Comparison of ENCODE assay signal across 8 cellular contexts in the genomic region with DNA sequence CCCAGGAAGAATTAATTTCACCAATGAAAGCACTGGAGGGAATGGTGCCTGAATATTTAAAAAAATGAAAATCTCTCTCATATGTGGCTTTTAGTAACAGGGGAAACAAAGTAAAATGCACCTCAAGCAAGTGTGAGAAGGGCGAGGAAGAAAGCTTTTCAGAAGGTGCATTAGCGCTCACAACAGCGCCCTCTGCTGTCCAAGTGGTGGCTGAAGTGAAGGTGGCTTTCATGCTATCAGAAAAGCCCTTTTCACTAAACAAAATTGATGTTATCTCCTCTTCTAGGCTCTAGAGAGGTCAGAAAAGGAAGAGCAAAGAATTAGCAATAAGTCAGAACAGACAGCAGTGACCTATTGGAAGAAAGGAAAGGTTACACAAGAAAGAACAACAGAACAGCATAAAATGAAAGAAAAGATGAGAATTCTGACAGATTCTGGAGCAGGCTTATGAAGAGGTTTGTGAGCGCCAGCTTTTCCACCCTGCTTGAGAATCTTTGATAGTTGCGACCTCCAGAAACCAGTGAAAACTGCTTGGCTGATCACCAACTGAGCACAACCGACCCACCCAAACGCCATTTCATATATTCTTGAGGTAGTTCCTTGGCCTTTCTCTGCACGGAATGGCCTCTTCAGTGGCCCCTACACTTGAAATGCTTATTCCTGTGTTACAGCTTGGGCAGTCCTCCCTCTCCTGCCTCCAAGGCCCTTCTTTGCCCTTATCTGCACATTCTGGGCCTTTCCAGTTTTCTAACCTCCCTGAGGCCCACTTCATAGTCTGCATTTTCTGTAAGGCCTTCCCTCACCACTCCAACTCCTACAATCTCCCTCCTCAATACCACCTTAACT. TPM values are rescaled to one million over a fixed set of nuclear protein-coding genes. Genes with fewer than 3 reads are reported as not detected.
A peak's percentile ranks its signal among the peaks of the same experiment; 100 is the strongest.
DNase-seq lines count a peak whose midpoint lies in the region; ATAC-seq and TF ChIP-seq lines count a peak whose summit lies in the region.

No MANE protein-coding gene starts in this region.

- H3K27ac ChIP-seq in GM23338 (ENCODE audit: low read depth) (no peak overlapping the region), lower lobe of right lung (no peak overlapping the region)

- peak; percentile 95 to 99 for TF ChIP-seq CTCF in GM23338 (conservative IDR thresholded peaks at IDR 0.05; ENCODE audit: low read depth in 2 of 2)
- peak; percentile 95 for TF ChIP-seq CTCF in choroid plexus epithelial cell (conservative IDR thresholded peaks at IDR 0.05; ENCODE audit: low read depth, low read length)
- peak; percentile 87 for TF ChIP-seq CTCF in lower lobe of right lung (IDR thresholded peaks at IDR 0.05)

- H3K4me1 ChIP-seq in GM23338 (ENCODE audit: insufficient read depth) (peaks cover 8% of the 10 kb centered on the region), lower lobe of right lung (no peaks in the 10 kb centered on the region)

- no peak overlapping the region for H3K4me3 ChIP-seq in GM23338
- no peak overlapping the region for H3K4me3 ChIP-seq in choroid plexus epithelial cell (ENCODE audit: low read depth, low read length)
- no peak overlapping the region for H3K4me3 ChIP-seq in lower lobe of right lung

- no peak overlapping the region for H3K4me3 Mint-ChIP-seq in GM23338
- no peak overlapping the region for H3K4me3 Mint-ChIP-seq in activated CD4-positive, alpha-beta T cell treated with anti-CD3 and anti-CD28 coated beads for 36 hours

- DNase-seq in EL (peak; percentile 57), GM23338 (ENCODE audit: low spot score) (peak; percentile 81), NCI-H146 (lab: John Stamatoyannopoulos, UW) (peak; percentile 53), choroid plexus epithelial cell (ENCODE audit: low read depth) (peak; percentile 69), lower lobe of right lung (peak; percentile 73), GF-D8 (lab: John Stamatoyannopoulos, UW) (no peak)
- peak; percentile 85 for DNase-seq in activated CD4-positive, alpha-beta T cell treated with anti-CD3 and anti-CD28 coated beads for 36 hours
- DNase-seq in stimulated activated CD8-positive, alpha-beta memory T cell treated with anti-CD3 and anti-CD28 coated beads, Interleukin-12 subunit alpha, Interleukin-12 subunit beta, amount 100 ng/mL, for 4 hours (ENCODE audit: low read depth): peak; percentile 29

- no peak overlapping the region for H3K4me2 ChIP-seq in GM23338

- peaks cover 3% of the 10 kb centered on the region for H3K27me3 Mint-ChIP-seq in GM23338 (ENCODE audit: insufficient read depth, low read depth, poor library complexity)
- H3K27me3 Mint-ChIP-seq in activated CD4-positive, alpha-beta T cell treated with anti-CD3 and anti-CD28 coated beads for 36 hours: no peaks in the 10 kb centered on the region

- intact Hi-C loops in activated CD4-positive, alpha-beta T cell treated with anti-CD3 and anti-CD28 coated beads for 36 hours (cut with DNase I, micrococcal nuclease): loop anchor here (1.0 to 2.0 kb wide), 2 partner anchors 550 kb away; no protein-coding TSS in a partner anchor
- intact Hi-C loops in lower lobe of right lung (cut with DNase I): no loop called here

- no peak overlapping the region for H2AFZ ChIP-seq in GM23338

- no peaks in the 10 kb centered on the region for H3K27me3 ChIP-seq in GM23338 (ENCODE audit: insufficient read depth)
- H3K27me3 ChIP-seq in lower lobe of right lung (ENCODE audit: low read depth): no peaks in the 10 kb centered on the region

- no peaks in the 10 kb centered on the region for H3K9me3 ChIP-seq in lower lobe of right lung

- CTCF ChIA-PET in activated CD4-positive, alpha-beta T cell treated with anti-CD3 and anti-CD28 coated beads for 36 hours (lab: Charles Lee): interaction anchor here (0.5 to 3.2 kb wide), 16 partner anchors 9 to 879 kb away, joined by 3 to 18 read pairs (median 4); no protein-coding TSS in a partner anchor

- H4K20me1 ChIP-seq in GM23338 (replicated peaks; ENCODE audit: insufficient read depth): no peaks in the 10 kb centered on the region

- no peaks in the 10 kb centered on the region for H3F3A ChIP-seq in GM23338 (replicated peaks; ENCODE audit: low read depth)

- ATAC-seq in GM23338: peak; percentile 75
- ATAC-seq in activated CD4-positive, alpha-beta T cell treated with anti-CD3 and anti-CD28 coated beads for 36 hours: peak; percentile 42
- peak in 1 of 2 donors; percentile 67 for ATAC-seq in lower lobe of right lung

- POLR2A ChIA-PET in activated CD4-positive, alpha-beta T cell treated with anti-CD3 and anti-CD28 coated beads for 36 hours (lab: Charles Lee): no interaction called here

- H3K27ac Mint-ChIP-seq in GM23338: no peak overlapping the region
- H3K27ac Mint-ChIP-seq in activated CD4-positive, alpha-beta T cell treated with anti-CD3 and anti-CD28 coated beads for 36 hours: no peak overlapping the region

- no peaks in the 10 kb centered on the region for H3K36me3 ChIP-seq in GM23338 (ENCODE audit: insufficient read depth)
- H3K36me3 ChIP-seq in lower lobe of right lung: peaks cover 15% of the 10 kb centered on the region

- H3K9me2 ChIP-seq in GM23338 (ENCODE audit: insufficient read depth): no peaks in the 10 kb centered on the region

- no peaks in the 10 kb centered on the region for H3K9me3 Mint-ChIP-seq in GM23338
- no peaks in the 10 kb centered on the region for H3K9me3 Mint-ChIP-seq in activated CD4-positive, alpha-beta T cell treated with anti-CD3 and anti-CD28 coated beads for 36 hours (ENCODE audit: low read depth)

- peaks cover 9% of the 10 kb centered on the region for H3K36me3 Mint-ChIP-seq in GM23338 (ENCODE audit: low read depth)
- peaks cover 1% of the 10 kb centered on the region for H3K36me3 Mint-ChIP-seq in activated CD4-positive, alpha-beta T cell treated with anti-CD3 and anti-CD28 coated beads for 36 hours (ENCODE audit: low read depth)

- no peaks in the 10 kb centered on the region for H3K79me2 ChIP-seq in GM23338 (replicated peaks; ENCODE audit: insufficient read depth)

- H3K4me1 Mint-ChIP-seq in GM23338: peaks cover 23% of the 10 kb centered on the region
- peaks cover 2% of the 10 kb centered on the region for H3K4me1 Mint-ChIP-seq in activated CD4-positive, alpha-beta T cell treated with anti-CD3 and anti-CD28 coated beads for 36 hours

TF ChIP-seq in GM23338, 12 proteins besides CTCF, POLR2A, EP300 and RAD21:
- no peak for TF ChIP-seq EZH2 (IDR thresholded peaks at IDR 0.05; ENCODE audit: low read depth, unreplicated experiment)
TF ChIP-seq in GM23338: peak in this region for 0.

RNA-seq across cellular contexts. Expression of a gene that starts 45.3 kb away (rescaled TPM):
- not detected in 2 replicates for total RNA-seq in GM23338 (2014; rRNA removed; shearing (Covaris generic))
- 0.09 TPM in 1 of 2 replicates, not detected in the other for polyA plus RNA-seq in GM23338 (2016; fragmentation: Nextera tagmentation; extraction: Ambion mirVana)
- not detected for total RNA-seq in activated CD4-positive, alpha-beta T cell treated with anti-CD3 and anti-CD28 coated beads for 36 hours
- total RNA-seq in lower lobe of right lung: not detected
